Comparison of ENCODE assay signal across 1 cellular context in the genomic region with DNA sequence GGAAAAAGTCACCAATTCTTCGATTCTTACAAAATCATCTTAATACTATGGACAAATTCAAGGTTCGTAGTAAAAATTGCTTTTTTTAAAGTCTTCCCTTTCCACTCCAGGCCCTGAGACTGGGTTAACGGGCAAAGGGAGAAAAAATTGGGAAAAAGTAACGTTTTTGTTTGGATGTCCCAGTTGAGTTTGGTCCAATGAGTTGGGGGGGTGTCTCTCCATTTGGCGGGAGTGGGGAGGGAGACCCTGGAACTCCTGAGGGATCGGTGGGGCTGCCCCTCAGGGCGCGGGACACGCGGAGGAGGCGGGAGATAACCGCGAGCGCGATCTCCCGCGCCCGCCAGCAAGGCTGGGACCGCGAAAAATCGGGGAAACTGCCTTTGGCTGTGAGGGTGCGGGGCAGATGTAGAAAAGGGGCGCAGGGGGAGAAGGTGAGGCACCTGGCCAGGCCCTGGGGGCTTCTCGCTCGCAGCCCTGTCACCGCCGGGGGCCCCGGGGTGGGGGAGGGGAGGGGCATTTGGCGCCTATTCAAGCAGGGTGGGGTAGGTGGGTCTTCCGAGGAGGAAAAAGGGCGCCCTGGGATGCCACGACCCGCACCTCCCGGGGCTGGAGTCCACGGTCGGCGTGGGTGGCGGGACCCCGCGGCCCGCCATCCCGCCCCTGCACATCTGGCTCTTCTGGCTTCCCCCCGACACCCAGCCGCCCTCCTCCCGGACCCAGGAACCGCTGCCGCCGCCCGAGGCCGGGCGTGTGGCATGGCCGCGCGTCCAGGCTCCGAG.
TF ChIP-seq lines count a peak whose summit lies in the region.

No MANE protein-coding gene starts in this region.

TF ChIP-seq in K562, 482 proteins besides CTCF, POLR2A, EP300 and RAD21 (continues in another document):
- peak; percentile 49 for TF ChIP-seq CHD1 (IDR thresholded peaks at IDR 0.05; ENCODE audit: low read length)
- no peak for TF ChIP-seq ZNF707 (CRISPR knock-in tag; conservative IDR thresholded peaks at IDR 0.05)
- TF ChIP-seq, protein P1, sequence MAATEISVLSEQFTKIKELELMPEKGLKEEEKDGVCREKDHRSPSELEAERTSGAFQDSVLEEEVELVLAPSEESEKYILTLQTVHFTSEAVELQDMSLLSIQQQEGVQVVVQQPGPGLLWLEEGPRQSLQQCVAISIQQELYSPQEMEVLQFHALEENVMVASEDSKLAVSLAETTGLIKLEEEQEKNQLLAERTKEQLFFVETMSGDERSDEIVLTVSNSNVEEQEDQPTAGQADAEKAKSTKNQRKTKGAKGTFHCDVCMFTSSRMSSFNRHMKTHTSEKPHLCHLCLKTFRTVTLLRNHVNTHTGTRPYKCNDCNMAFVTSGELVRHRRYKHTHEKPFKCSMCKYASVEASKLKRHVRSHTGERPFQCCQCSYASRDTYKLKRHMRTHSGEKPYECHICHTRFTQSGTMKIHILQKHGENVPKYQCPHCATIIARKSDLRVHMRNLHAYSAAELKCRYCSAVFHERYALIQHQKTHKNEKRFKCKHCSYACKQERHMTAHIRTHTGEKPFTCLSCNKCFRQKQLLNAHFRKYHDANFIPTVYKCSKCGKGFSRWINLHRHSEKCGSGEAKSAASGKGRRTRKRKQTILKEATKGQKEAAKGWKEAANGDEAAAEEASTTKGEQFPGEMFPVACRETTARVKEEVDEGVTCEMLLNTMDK (IDR thresholded peaks at IDR 0.05; ENCODE audit: borderline replicate concordance, insufficient read depth, low read depth, low read length, poor library complexity, severe bottlenecking), result no peak
- no peak for TF ChIP-seq BRD9 (IDR thresholded peaks at IDR 0.05; ENCODE audit: low read depth, partially characterized antibody)
- TF ChIP-seq BRD4 (IDR thresholded peaks at IDR 0.05), result peak; percentile 67; the same call in 1 of the 2 replicates
- peak in 1 of 2 experiments; percentile 5; a peak in 2 of 4 replicates for TF ChIP-seq TRIM24 (IDR thresholded peaks at IDR 0.05)
- TF ChIP-seq ZNF586 (CRISPR knock-in tag; conservative IDR thresholded peaks at IDR 0.05), result no peak
- no peak for TF ChIP-seq ZNF830 (CRISPR knock-in tag; IDR thresholded peaks at IDR 0.05)
- no peak for TF ChIP-seq HOXB6 (CRISPR knock-in tag; IDR thresholded peaks at IDR 0.05; ENCODE audit: borderline replicate concordance)
- TF ChIP-seq SAFB (IDR thresholded peaks at IDR 0.05; ENCODE audit: borderline replicate concordance, low read depth, low read length), result peak; percentile 68
- no peak for TF ChIP-seq SNRNP70 (optimal IDR thresholded peaks at IDR 0.05; ENCODE audit: low read depth, low read length)
- 0 out of 2 replicates have a peak, but pooled peaks have one; percentile 28 for TF ChIP-seq SMARCA4 (IDR thresholded peaks at IDR 0.05)
- no peak for TF ChIP-seq TAF9B (IDR thresholded peaks at IDR 0.05; ENCODE audit: partially characterized antibody)
- no peak for TF ChIP-seq ZNF212 (CRISPR knock-in tag; IDR thresholded peaks at IDR 0.05)
- peak; percentile 27; the same call in 1 of the 2 replicates for TF ChIP-seq RBM34 (IDR thresholded peaks at IDR 0.05; ENCODE audit: borderline replicate concordance, insufficient read depth, low read length)
- no peak for TF ChIP-seq SMAD2 (IDR thresholded peaks at IDR 0.05; ENCODE audit: low read depth, low read length)
- 0 out of 2 replicates have a peak, but pooled peaks have one; percentile 62 for TF ChIP-seq NR3C1 (CRISPR knock-in tag; IDR thresholded peaks at IDR 0.05)
- peak; percentile 60 for TF ChIP-seq MYBL2 (IDR thresholded peaks at IDR 0.05; ENCODE audit: low read depth)
- no peak for TF ChIP-seq MYBL2 (CRISPR knock-in tag; IDR thresholded peaks at IDR 0.05; ENCODE audit: borderline replicate concordance)
- no peak for TF ChIP-seq ZNF316 (IDR thresholded peaks at IDR 0.05)
- TF ChIP-seq SRSF3 (IDR thresholded peaks at IDR 0.05; ENCODE audit: insufficient read depth, low read length), result 0 out of 2 replicates have a peak, but pooled peaks have one; percentile 31
- TF ChIP-seq, protein P2, sequence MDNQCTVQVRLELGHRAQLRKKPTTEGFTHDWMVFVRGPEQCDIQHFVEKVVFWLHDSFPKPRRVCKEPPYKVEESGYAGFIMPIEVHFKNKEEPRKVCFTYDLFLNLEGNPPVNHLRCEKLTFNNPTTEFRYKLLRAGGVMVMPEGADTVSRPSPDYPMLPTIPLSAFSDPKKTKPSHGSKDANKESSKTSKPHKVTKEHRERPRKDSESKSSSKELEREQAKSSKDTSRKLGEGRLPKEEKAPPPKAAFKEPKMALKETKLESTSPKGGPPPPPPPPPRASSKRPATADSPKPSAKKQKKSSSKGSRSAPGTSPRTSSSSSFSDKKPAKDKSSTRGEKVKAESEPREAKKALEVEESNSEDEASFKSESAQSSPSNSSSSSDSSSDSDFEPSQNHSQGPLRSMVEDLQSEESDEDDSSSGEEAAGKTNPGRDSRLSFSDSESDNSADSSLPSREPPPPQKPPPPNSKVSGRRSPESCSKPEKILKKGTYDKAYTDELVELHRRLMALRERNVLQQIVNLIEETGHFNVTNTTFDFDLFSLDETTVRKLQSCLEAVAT (IDR thresholded peaks at IDR 0.05), result peak; percentile 46 to 69; a peak in 2 of 4 replicates
- 0 out of 2 replicates have a peak, but pooled peaks have one; percentile 37 for TF ChIP-seq CREM (IDR thresholded peaks at IDR 0.05; ENCODE audit: low read depth)
- TF ChIP-seq, protein P3, sequence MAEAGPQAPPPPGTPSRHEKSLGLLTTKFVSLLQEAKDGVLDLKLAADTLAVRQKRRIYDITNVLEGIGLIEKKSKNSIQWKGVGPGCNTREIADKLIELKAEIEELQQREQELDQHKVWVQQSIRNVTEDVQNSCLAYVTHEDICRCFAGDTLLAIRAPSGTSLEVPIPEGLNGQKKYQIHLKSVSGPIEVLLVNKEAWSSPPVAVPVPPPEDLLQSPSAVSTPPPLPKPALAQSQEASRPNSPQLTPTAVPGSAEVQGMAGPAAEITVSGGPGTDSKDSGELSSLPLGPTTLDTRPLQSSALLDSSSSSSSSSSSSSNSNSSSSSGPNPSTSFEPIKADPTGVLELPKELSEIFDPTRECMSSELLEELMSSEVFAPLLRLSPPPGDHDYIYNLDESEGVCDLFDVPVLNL (CRISPR knock-in tag; IDR thresholded peaks at IDR 0.05; ENCODE audit: low read depth), result 0 out of 2 replicates have a peak, but pooled peaks have one; percentile 15
- TF ChIP-seq ZNF232 (CRISPR knock-in tag; IDR thresholded peaks at IDR 0.05), result 0 out of 2 replicates have a peak, but pooled peaks have one; percentile 12
- 0 out of 2 replicates have a peak, but pooled peaks have one; percentile 23 for TF ChIP-seq FOXM1 (IDR thresholded peaks at IDR 0.05; ENCODE audit: low read depth)
- no peak for TF ChIP-seq FOXM1 (CRISPR knock-in tag; IDR thresholded peaks at IDR 0.05; ENCODE audit: low read depth)
- TF ChIP-seq, protein P4, sequence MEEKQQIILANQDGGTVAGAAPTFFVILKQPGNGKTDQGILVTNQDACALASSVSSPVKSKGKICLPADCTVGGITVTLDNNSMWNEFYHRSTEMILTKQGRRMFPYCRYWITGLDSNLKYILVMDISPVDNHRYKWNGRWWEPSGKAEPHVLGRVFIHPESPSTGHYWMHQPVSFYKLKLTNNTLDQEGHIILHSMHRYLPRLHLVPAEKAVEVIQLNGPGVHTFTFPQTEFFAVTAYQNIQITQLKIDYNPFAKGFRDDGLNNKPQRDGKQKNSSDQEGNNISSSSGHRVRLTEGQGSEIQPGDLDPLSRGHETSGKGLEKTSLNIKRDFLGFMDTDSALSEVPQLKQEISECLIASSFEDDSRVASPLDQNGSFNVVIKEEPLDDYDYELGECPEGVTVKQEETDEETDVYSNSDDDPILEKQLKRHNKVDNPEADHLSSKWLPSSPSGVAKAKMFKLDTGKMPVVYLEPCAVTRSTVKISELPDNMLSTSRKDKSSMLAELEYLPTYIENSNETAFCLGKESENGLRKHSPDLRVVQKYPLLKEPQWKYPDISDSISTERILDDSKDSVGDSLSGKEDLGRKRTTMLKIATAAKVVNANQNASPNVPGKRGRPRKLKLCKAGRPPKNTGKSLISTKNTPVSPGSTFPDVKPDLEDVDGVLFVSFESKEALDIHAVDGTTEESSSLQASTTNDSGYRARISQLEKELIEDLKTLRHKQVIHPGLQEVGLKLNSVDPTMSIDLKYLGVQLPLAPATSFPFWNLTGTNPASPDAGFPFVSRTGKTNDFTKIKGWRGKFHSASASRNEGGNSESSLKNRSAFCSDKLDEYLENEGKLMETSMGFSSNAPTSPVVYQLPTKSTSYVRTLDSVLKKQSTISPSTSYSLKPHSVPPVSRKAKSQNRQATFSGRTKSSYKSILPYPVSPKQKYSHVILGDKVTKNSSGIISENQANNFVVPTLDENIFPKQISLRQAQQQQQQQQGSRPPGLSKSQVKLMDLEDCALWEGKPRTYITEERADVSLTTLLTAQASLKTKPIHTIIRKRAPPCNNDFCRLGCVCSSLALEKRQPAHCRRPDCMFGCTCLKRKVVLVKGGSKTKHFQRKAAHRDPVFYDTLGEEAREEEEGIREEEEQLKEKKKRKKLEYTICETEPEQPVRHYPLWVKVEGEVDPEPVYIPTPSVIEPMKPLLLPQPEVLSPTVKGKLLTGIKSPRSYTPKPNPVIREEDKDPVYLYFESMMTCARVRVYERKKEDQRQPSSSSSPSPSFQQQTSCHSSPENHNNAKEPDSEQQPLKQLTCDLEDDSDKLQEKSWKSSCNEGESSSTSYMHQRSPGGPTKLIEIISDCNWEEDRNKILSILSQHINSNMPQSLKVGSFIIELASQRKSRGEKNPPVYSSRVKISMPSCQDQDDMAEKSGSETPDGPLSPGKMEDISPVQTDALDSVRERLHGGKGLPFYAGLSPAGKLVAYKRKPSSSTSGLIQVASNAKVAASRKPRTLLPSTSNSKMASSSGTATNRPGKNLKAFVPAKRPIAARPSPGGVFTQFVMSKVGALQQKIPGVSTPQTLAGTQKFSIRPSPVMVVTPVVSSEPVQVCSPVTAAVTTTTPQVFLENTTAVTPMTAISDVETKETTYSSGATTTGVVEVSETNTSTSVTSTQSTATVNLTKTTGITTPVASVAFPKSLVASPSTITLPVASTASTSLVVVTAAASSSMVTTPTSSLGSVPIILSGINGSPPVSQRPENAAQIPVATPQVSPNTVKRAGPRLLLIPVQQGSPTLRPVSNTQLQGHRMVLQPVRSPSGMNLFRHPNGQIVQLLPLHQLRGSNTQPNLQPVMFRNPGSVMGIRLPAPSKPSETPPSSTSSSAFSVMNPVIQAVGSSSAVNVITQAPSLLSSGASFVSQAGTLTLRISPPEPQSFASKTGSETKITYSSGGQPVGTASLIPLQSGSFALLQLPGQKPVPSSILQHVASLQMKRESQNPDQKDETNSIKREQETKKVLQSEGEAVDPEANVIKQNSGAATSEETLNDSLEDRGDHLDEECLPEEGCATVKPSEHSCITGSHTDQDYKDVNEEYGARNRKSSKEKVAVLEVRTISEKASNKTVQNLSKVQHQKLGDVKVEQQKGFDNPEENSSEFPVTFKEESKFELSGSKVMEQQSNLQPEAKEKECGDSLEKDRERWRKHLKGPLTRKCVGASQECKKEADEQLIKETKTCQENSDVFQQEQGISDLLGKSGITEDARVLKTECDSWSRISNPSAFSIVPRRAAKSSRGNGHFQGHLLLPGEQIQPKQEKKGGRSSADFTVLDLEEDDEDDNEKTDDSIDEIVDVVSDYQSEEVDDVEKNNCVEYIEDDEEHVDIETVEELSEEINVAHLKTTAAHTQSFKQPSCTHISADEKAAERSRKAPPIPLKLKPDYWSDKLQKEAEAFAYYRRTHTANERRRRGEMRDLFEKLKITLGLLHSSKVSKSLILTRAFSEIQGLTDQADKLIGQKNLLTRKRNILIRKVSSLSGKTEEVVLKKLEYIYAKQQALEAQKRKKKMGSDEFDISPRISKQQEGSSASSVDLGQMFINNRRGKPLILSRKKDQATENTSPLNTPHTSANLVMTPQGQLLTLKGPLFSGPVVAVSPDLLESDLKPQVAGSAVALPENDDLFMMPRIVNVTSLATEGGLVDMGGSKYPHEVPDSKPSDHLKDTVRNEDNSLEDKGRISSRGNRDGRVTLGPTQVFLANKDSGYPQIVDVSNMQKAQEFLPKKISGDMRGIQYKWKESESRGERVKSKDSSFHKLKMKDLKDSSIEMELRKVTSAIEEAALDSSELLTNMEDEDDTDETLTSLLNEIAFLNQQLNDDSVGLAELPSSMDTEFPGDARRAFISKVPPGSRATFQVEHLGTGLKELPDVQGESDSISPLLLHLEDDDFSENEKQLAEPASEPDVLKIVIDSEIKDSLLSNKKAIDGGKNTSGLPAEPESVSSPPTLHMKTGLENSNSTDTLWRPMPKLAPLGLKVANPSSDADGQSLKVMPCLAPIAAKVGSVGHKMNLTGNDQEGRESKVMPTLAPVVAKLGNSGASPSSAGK (IDR thresholded peaks at IDR 0.05), result peak; percentile 39
- TF ChIP-seq RBBP5 (IDR thresholded peaks at IDR 0.05; ENCODE audit: borderline replicate concordance, insufficient read depth, low read length, poor library complexity, severe bottlenecking), result peak; percentile 83
- TF ChIP-seq, protein P5, sequence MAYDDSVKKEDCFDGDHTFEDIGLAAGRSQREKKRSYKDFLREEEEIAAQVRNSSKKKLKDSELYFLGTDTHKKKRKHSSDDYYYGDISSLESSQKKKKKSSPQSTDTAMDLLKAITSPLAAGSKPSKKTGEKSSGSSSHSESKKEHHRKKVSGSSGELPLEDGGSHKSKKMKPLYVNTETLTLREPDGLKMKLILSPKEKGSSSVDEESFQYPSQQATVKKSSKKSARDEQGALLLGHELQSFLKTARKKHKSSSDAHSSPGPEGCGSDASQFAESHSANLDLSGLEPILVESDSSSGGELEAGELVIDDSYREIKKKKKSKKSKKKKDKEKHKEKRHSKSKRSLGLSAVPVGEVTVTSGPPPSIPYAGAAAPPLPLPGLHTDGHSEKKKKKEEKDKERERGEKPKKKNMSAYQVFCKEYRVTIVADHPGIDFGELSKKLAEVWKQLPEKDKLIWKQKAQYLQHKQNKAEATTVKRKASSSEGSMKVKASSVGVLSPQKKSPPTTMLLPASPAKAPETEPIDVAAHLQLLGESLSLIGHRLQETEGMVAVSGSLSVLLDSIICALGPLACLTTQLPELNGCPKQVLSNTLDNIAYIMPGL (CRISPR knock-in tag; IDR thresholded peaks at IDR 0.05), result peak; percentile 69; the same call in 1 of the 2 replicates
- TF ChIP-seq, protein P6, sequence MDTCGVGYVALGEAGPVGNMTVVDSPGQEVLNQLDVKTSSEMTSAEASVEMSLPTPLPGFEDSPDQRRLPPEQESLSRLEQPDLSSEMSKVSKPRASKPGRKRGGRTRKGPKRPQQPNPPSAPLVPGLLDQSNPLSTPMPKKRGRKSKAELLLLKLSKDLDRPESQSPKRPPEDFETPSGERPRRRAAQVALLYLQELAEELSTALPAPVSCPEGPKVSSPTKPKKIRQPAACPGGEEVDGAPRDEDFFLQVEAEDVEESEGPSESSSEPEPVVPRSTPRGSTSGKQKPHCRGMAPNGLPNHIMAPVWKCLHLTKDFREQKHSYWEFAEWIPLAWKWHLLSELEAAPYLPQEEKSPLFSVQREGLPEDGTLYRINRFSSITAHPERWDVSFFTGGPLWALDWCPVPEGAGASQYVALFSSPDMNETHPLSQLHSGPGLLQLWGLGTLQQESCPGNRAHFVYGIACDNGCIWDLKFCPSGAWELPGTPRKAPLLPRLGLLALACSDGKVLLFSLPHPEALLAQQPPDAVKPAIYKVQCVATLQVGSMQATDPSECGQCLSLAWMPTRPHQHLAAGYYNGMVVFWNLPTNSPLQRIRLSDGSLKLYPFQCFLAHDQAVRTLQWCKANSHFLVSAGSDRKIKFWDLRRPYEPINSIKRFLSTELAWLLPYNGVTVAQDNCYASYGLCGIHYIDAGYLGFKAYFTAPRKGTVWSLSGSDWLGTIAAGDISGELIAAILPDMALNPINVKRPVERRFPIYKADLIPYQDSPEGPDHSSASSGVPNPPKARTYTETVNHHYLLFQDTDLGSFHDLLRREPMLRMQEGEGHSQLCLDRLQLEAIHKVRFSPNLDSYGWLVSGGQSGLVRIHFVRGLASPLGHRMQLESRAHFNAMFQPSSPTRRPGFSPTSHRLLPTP (IDR thresholded peaks at IDR 0.05; ENCODE audit: borderline replicate concordance, extremely low read depth, insufficient read length), result no peak
- TF ChIP-seq RNF2 (IDR thresholded peaks at IDR 0.05), result peak; percentile 24; the same call in 1 of the 2 replicates
- TF ChIP-seq NFIC (IDR thresholded peaks at IDR 0.05), result peak; percentile 65
- TF ChIP-seq ZNF197 (CRISPR knock-in tag; IDR thresholded peaks at IDR 0.05; ENCODE audit: low read depth), result no peak
- peak; percentile 64 for TF ChIP-seq CXXC5 (CRISPR knock-in tag; IDR thresholded peaks at IDR 0.05)
